ENCODE assay signal across 8 cellular contexts in the genomic region with DNA sequence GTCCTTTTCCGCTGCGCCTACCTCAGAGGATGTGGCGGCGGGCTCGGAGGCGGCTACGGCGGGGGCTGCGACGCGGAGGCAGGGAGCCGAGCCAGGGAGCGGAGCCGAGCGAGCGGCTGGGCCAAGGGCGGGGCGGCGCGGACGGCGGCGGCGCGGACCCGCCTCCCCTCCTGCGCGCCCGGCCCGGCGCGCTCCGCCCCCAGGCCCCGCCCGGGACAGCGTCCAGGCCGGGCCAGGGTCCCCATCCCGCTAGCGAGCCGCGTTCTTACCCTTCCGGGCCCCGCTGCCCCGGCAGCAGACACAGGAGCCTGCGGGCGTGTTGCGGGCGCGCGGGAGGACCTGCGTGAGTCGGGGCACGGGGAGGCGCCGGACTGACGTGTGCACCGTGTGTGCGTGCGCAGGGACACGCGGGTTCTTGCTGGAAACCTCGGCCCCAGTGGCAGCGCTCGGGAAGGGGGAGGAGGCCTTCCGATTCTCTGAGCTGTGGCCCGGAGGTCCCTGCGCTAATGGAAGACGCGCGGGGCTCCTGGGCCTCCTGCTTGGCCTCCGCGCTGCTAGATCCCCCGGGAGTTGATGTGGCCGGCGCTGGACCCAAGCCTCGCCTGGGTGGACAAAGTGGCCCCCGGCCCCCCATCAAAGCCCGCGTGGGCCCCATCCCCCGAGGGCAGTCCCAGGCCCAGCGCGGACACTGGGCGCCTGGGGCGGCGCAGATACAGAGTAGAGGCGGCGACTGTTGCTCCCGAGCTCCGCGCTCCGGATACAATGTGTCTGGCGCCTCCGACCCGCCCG. TPM values are rescaled to one million over a fixed set of nuclear protein-coding genes. Genes with fewer than 3 reads are reported as not detected.
DNase-seq lines count a peak whose midpoint lies in the region; ATAC-seq and TF ChIP-seq lines count a peak whose summit lies in the region.

A gene with protein sequence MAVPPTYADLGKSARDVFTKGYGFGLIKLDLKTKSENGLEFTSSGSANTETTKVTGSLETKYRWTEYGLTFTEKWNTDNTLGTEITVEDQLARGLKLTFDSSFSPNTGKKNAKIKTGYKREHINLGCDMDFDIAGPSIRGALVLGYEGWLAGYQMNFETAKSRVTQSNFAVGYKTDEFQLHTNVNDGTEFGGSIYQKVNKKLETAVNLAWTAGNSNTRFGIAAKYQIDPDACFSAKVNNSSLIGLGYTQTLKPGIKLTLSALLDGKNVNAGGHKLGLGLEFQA (minus strand): TSS at position 350 of the 789 bp plus-strand sequence. CDS start 11,963 bp downstream, outside the sequence.

- no peak for TF ChIP-seq POLR2A in breast epithelium (IDR thresholded peaks at IDR 0.05)

- H3K9me3 ChIP-seq in WERI-Rb-1 (ENCODE audit: severe bottlenecking) (no peaks in the 10 kb centered on the region), breast epithelium (no peaks in the 10 kb centered on the region)

- intact Hi-C loops in breast epithelium (cut with DNase I; ENCODE audit: low total_unique reads): no loop called here

- H3K36me3 ChIP-seq in WERI-Rb-1 (peaks cover 30% of the 10 kb centered on the region), breast epithelium (no peaks in the 10 kb centered on the region)

- H3K4me1 Mint-ChIP-seq in immature natural killer cell: peaks cover 36 to 49% of the 10 kb centered on the region in 2 donors

- ATAC-seq in HG02852 (IDR thresholded peaks at IDR 0.05; ENCODE audit: unreplicated experiment): peak; percentile 75

- H3K4me1 ChIP-seq in breast epithelium: peaks cover 9 to 19% of the 10 kb centered on the region in 2 donors

- DNase-seq in NCI-H2081 (lab: John Stamatoyannopoulos, UW) (peak; percentile 64 to 74), NCI-H2081 treated with DMSO at 0.1 percent for 48 hours (lab: John Stamatoyannopoulos, UW) (no peak), NCI-H1694 treated with DMSO at 0.1 percent for 48 hours (lab: John Stamatoyannopoulos, UW) (peak; percentile 39), WERI-Rb-1 (peak; percentile 73), breast epithelium (ENCODE audit: low spot score in 2 of 2) (peak; percentile 63 to 64), immature natural killer cell (peak; percentile 88 to 89 (median 89))
- peak; percentile 54 to 71 for DNase-seq in stimulated activated CD4-positive, alpha-beta T cell treated with anti-CD3 and anti-CD28 coated beads, Interleukin-12 subunit alpha, Interleukin-12 subunit beta, amount 100 ng/mL, for 24 hours (ENCODE audit: low read depth in 2 of 2)

- H3K4me3 ChIP-seq in WERI-Rb-1 (ENCODE audit: low read depth, low read length): peak within 1 kb of the TSS; percentile 92
- H3K4me3 ChIP-seq in breast epithelium: peak within 1 kb of the TSS; percentile 79 to 89 (median 85)

- H3K36me3 Mint-ChIP-seq in immature natural killer cell: no peaks in the 10 kb centered on the region

- no peaks in the 10 kb centered on the region for H3K27me3 ChIP-seq in WERI-Rb-1 (ENCODE audit: insufficient read depth, low read depth, severe bottlenecking)
- no peaks in the 10 kb centered on the region for H3K27me3 ChIP-seq in breast epithelium

- peaks cover 5 to 13% (median 5%) of the 10 kb centered on the region in 3 donors for H3K27me3 Mint-ChIP-seq in immature natural killer cell (ENCODE audit: low read depth in 3 of 3)

- peak within 1 kb of the TSS; percentile 96 to 99 (median 98) for H3K27ac Mint-ChIP-seq in immature natural killer cell

- no peak for TF ChIP-seq CTCF in WERI-Rb-1 (IDR thresholded peaks at IDR 0.05; ENCODE audit: low read depth, low read length)
- TF ChIP-seq CTCF in breast epithelium (IDR thresholded peaks at IDR 0.05): no peak

- H3K9me3 Mint-ChIP-seq in immature natural killer cell: no peaks in the 10 kb centered on the region

- H3K4me3 Mint-ChIP-seq in immature natural killer cell: peak within 1 kb of the TSS; percentile 91 to 95 (median 94)

- H3K27ac ChIP-seq in WERI-Rb-1 (peak within 1 kb of the TSS; percentile 96), breast epithelium (peak within 1 kb of the TSS; percentile 95 to 98)

RNA-seq across cellular contexts. Expression of the gene that starts here (rescaled TPM):
- 100 to 1,000 TPM; 113 to 141 (median 118) TPM for total RNA-seq in breast epithelium
- 100 to 1,000 TPM; 107 to 119 (median 111) TPM for polyA plus RNA-seq in immature natural killer cell
